15 cellular contexts compared by ENCODE assay signal in the genomic region with DNA sequence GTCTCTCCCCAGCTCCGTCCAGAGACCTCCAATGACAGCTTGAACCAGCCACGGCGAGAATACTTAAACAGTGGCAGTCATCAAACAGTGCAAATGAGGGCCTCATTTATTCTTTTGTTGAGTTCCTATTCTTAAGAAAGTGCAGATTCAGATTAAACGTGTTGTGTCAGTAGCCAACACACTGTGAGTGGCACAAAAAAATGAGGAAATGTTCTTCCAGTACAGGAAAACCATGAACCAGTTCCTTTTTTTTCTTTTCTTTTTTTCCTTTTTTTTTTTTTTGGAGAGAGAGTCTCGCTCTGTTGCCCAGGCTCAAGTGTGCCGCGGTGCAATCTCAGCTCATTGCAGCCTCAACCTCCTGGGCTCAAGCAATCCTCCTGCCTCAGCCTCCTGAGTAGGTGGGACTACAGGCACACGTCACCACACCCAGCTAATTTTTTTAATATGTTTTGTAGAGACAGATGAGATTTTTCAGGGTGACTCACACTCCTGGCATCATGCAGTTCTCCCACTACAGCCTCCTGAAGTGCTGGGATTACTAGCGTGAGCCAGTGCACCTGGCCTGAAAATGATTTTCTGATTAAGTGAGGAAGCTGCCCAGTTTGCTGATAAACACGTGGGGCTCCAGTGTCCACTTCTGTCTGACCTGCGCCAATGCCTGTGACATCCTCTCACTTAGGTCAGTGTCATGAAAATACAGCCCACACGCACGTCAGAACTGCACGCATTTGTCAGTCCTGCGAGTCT. TPM values are rescaled to one million over a fixed set of nuclear protein-coding genes. Genes with fewer than 3 reads are reported as not detected.
DNase-seq lines count a peak whose midpoint lies in the region; ATAC-seq and TF ChIP-seq lines count a peak whose summit lies in the region.
"Had no signal": no experiment of that assay in that cellular context is flagged by ENCODE, and none has a peak within 500 bp of the region (broad histone marks: within the 10 kb centered on the region; RNA-seq: fewer than 3 reads in every experiment).

No MANE protein-coding gene starts in this region.

- TF ChIP-seq CTCF in right atrium auricular region (IDR thresholded peaks at IDR 0.05), result no peak
- no peak for TF ChIP-seq CTCF in A673 (conservative IDR thresholded peaks at IDR 0.05; ENCODE audit: low read depth, low read length)
- TF ChIP-seq CTCF in CD4-positive, alpha-beta T cell (IDR thresholded peaks at IDR 0.05), result no peak

- H3K27me3 Mint-ChIP-seq in immature natural killer cell (ENCODE audit: low read depth in 3 of 3), result peaks cover 0 to 4% (median 0%) of the 10 kb centered on the region in 3 donors
- H3K27me3 Mint-ChIP-seq in CD4-positive, alpha-beta T cell, result no peaks in the 10 kb centered on the region

- H3K27me3 ChIP-seq in right atrium auricular region (no peaks in the 10 kb centered on the region), A673 (replicated peaks; ENCODE audit: insufficient read depth, low read depth, low read length, poor library complexity) (peaks cover 28% of the 10 kb centered on the region)
- no peaks in the 10 kb centered on the region for H3K27me3 ChIP-seq in CD4-positive, alpha-beta T cell (ENCODE audit: control insufficient read depth, insufficient read depth, low read length)

- no peak overlapping the region for H3K27ac ChIP-seq in right atrium auricular region
- H3K27ac ChIP-seq in A673 (ENCODE audit: low read depth, low read length, poor library complexity, severe bottlenecking), result no peak overlapping the region
- no peak overlapping the region for H3K27ac ChIP-seq in CD4-positive, alpha-beta T cell (ENCODE audit: low read depth, low read length)
- H3K27ac ChIP-seq: suprapubic skin had no signal

- H3K4me3 Mint-ChIP-seq in immature natural killer cell, result no peak overlapping the region
- no peak overlapping the region for H3K4me3 Mint-ChIP-seq in CD4-positive, alpha-beta T cell
- H3K4me3 Mint-ChIP-seq: activated CD4-positive, alpha-beta memory T cell treated with anti-CD3 and anti-CD28 coated beads for 36 hours; natural killer cell treated with Interleukin-12 subunit alpha and Interleukin-12 subunit beta and Interleukin-15 and Interleukin-18, amount 100 ng/mL, for 72 hours had no signal

- DNase-seq in Right ventricle myocardium inferior (ENCODE audit: missing footprints) (no peak), right atrium auricular region (ENCODE audit: low spot score) (no peak), SW480 (ENCODE audit: low spot score) (peak; percentile 35), globus pallidus (ENCODE audit: low spot score) (peak; percentile 14), immature natural killer cell (no peak), A673 (ENCODE audit: low spot score) (no peak)
- DNase-seq in effector CD4-positive, alpha-beta T cell, result no peak
- DNase-seq in CD4-positive, alpha-beta T cell, result no peak
- DNase-seq: activated CD4-positive, alpha-beta memory T cell treated with anti-CD3 and anti-CD28 coated beads for 36 hours; anterior cingulate cortex; heart right ventricle; NCI-H1417; Right ventricle myocardium superior had no signal

- H3K4me1 ChIP-seq in right atrium auricular region (no peaks in the 10 kb centered on the region), A673 (ENCODE audit: insufficient read depth, low read length, poor library complexity, severe bottlenecking) (no peaks in the 10 kb centered on the region)
- H3K4me1 ChIP-seq: suprapubic skin had no signal

- H3K4me1 Mint-ChIP-seq in immature natural killer cell, result no peaks in the 10 kb centered on the region
- no peaks in the 10 kb centered on the region for H3K4me1 Mint-ChIP-seq in CD4-positive, alpha-beta T cell (ENCODE audit: low read depth)

- POLR2A ChIA-PET in A673 (lab: Charles Lee; ENCODE audit: low non-redundant PET), result no interaction called here
- POLR2A ChIA-PET in CD4-positive, alpha-beta T cell (lab: Charles Lee), result no interaction called here

- intact Hi-C loops in Right ventricle myocardium inferior (cut with DNase I) (no loop called here), A673 (cut with micrococcal nuclease; ENCODE audit: unreplicated experiment) (no loop called here)
- intact Hi-C loops in CD4-positive, alpha-beta T cell (cut with DNase I, micrococcal nuclease), result loop anchor here in 1 of 2 experiments (5.0 kb wide), 1 partner anchor 376 kb away; no protein-coding TSS in a partner anchor

- H3K9me3 Mint-ChIP-seq in immature natural killer cell, result peaks cover 0 to 3% (median 0%) of the 10 kb centered on the region in 6 donors
- peaks cover 2% of the 10 kb centered on the region for H3K9me3 Mint-ChIP-seq in CD4-positive, alpha-beta T cell
- H3K9me3 Mint-ChIP-seq: natural killer cell treated with Interleukin-12 subunit alpha and Interleukin-12 subunit beta and Interleukin-15 and Interleukin-18, amount 100 ng/mL, for 72 hours had no signal

- no peak overlapping the region for H3K4me3 ChIP-seq in right atrium auricular region
- no peak overlapping the region for H3K4me3 ChIP-seq in A673 (ENCODE audit: low read depth, low read length, poor library complexity, severe bottlenecking)
- H3K4me3 ChIP-seq: heart right ventricle, suprapubic skin had no signal

- CTCF ChIA-PET in A673 (lab: Charles Lee), result no interaction called here
- CTCF ChIA-PET in CD4-positive, alpha-beta T cell (lab: Charles Lee), result no interaction called here

- no peaks in the 10 kb centered on the region for H3K36me3 Mint-ChIP-seq in immature natural killer cell
- no peaks in the 10 kb centered on the region for H3K36me3 Mint-ChIP-seq in CD4-positive, alpha-beta T cell (ENCODE audit: low read depth)
- H3K36me3 Mint-ChIP-seq: activated CD4-positive, alpha-beta memory T cell treated with anti-CD3 and anti-CD28 coated beads for 36 hours; natural killer cell treated with Interleukin-12 subunit alpha and Interleukin-12 subunit beta and Interleukin-15 and Interleukin-18, amount 100 ng/mL, for 72 hours had no signal

- ATAC-seq in Right ventricle myocardium inferior, result peak; percentile 33
- no peak for ATAC-seq in CD4-positive, alpha-beta T cell (ENCODE audit: poor library complexity)
- ATAC-seq: heart right ventricle; natural killer cell treated with Interleukin-12 subunit alpha and Interleukin-12 subunit beta and Interleukin-15 and Interleukin-18, amount 100 ng/mL, for 72 hours had no signal

- no peaks in the 10 kb centered on the region for H3K9me3 ChIP-seq in right atrium auricular region
- no peaks in the 10 kb centered on the region for H3K9me3 ChIP-seq in A673 (ENCODE audit: low read depth, low read length, poor library complexity, severe bottlenecking)
- H3K9me3 ChIP-seq in CD4-positive, alpha-beta T cell (ENCODE audit: control insufficient read depth, low read length), result peaks cover 5% of the 10 kb centered on the region
- H3K9me3 ChIP-seq: suprapubic skin had no signal

- H3K36me3 ChIP-seq in right atrium auricular region (no peaks in the 10 kb centered on the region), A673 (ENCODE audit: insufficient read depth, low read length, poor library complexity, severe bottlenecking) (no peaks in the 10 kb centered on the region)
- H3K36me3 ChIP-seq: heart right ventricle, suprapubic skin had no signal

- BruUV-seq in A673 (replicated peaks; lab: Mats Ljungman, UMichigan), result no TSS peak

- no peak overlapping the region for H3K27ac Mint-ChIP-seq in immature natural killer cell
- H3K27ac Mint-ChIP-seq in CD4-positive, alpha-beta T cell, result no peak overlapping the region
- H3K27ac Mint-ChIP-seq: activated CD4-positive, alpha-beta memory T cell treated with anti-CD3 and anti-CD28 coated beads for 36 hours; natural killer cell treated with Interleukin-12 subunit alpha and Interleukin-12 subunit beta and Interleukin-15 and Interleukin-18, amount 100 ng/mL, for 72 hours had no signal

RNA-seq across cellular contexts. Expression of gene SFSWAP, which starts 37.2 kb away (rescaled TPM):
- total RNA-seq in Right ventricle myocardium inferior (19.4 TPM), right atrium auricular region (10 to 100 TPM; 11.4 to 12.3 TPM), A673 (2021) (65.4 and 66.4 TPM in 2 replicates)
- 10 to 100 TPM in 2 of 3 donors, 1 to 10 TPM in 1; 6.0 to 26.2 (median 16.6) TPM for polyA plus RNA-seq in immature natural killer cell
- 10 to 100 TPM; 88.7 to 98.4 TPM for total RNA-seq in CD4-positive, alpha-beta T cell

Comparison
In these comparisons a context has a peak if more than half of its experiments do, and no peak if none do; other contexts are left out.
1. DNase-seq: peak in SW480 (single experiment) and globus pallidus (single experiment); none in Right ventricle myocardium inferior (single experiment), right atrium auricular region (single experiment), immature natural killer cell (0 of 3), A673 (single experiment), effector CD4-positive, alpha-beta T cell (single experiment) and CD4-positive, alpha-beta T cell (0 of 10).